ENCODE assay signal across 1 cellular context in genomic region chr18:31206787-31207381, GRCh38.
TF ChIP-seq lines count a peak whose summit lies in the region.

No MANE protein-coding gene starts in this region.

TF ChIP-seq in HepG2, 621 proteins besides CTCF, POLR2A, EP300 and RAD21 (continued from another document and continues in another):
- TF ChIP-seq HMGXB4 (CRISPR knock-in tag; IDR thresholded peaks at IDR 0.05; ENCODE audit: borderline replicate concordance in 1 of 2, low read depth in 1 of 2) (peak; percentile 24 to 31; a peak in 1 of 4 replicates), PRMT3 (CRISPR knock-in tag; IDR thresholded peaks at IDR 0.05; ENCODE audit: borderline replicate concordance, low read depth) (no peak), ZNF557 (CRISPR knock-in tag; IDR thresholded peaks at IDR 0.05) (no peak), CSRNP2 (CRISPR knock-in tag; conservative IDR thresholded peaks at IDR 0.05; ENCODE audit: low read depth) (no peak), MAFF (IDR thresholded peaks at IDR 0.05; ENCODE audit: low read depth, low read length) (no peak), ZNF496 (CRISPR knock-in tag; IDR thresholded peaks at IDR 0.05; ENCODE audit: insufficient replicate concordance) (no peak), NAIF1 (CRISPR knock-in tag; IDR thresholded peaks at IDR 0.05; ENCODE audit: borderline replicate concordance) (no peak), ESRRA (CRISPR knock-in tag; IDR thresholded peaks at IDR 0.05; ENCODE audit: low read depth) (no peak), ZNF570 (CRISPR knock-in tag; IDR thresholded peaks at IDR 0.05; ENCODE audit: borderline replicate concordance) (no peak), THYN1 (CRISPR knock-in tag; IDR thresholded peaks at IDR 0.05; ENCODE audit: borderline replicate concordance, low read depth) (no peak), ZBTB26 (CRISPR knock-in tag; IDR thresholded peaks at IDR 0.05; ENCODE audit: borderline replicate concordance) (peak; percentile 33; the same call in 1 of the 2 replicates), ATF6 (CRISPR knock-in tag; conservative IDR thresholded peaks at IDR 0.05) (no peak), MIER3 (CRISPR knock-in tag; IDR thresholded peaks at IDR 0.05; ENCODE audit: borderline replicate concordance) (no peak), ZNF639 (CRISPR knock-in tag; conservative IDR thresholded peaks at IDR 0.05) (no peak), ZSCAN22 (CRISPR knock-in tag; IDR thresholded peaks at IDR 0.05) (no peak), MLLT10 (CRISPR knock-in tag; IDR thresholded peaks at IDR 0.05) (no peak), RXRA (CRISPR knock-in tag; IDR thresholded peaks at IDR 0.05) (no peak), DR1 (CRISPR knock-in tag; IDR thresholded peaks at IDR 0.05) (no peak), BATF2 (CRISPR knock-in tag; IDR thresholded peaks at IDR 0.05) (no peak), STAT5B (CRISPR knock-in tag; IDR thresholded peaks at IDR 0.05) (no peak), HBP1 (CRISPR knock-in tag; IDR thresholded peaks at IDR 0.05; ENCODE audit: low read depth) (no peak), PHF21A (CRISPR knock-in tag; IDR thresholded peaks at IDR 0.05) (no peak), IRF1 (CRISPR knock-in tag; IDR thresholded peaks at IDR 0.05; ENCODE audit: low read depth) (no peak), ZNF879 (CRISPR knock-in tag; IDR thresholded peaks at IDR 0.05) (no peak), ELF3 (CRISPR knock-in tag; IDR thresholded peaks at IDR 0.05) (no peak), IKZF1 (IDR thresholded peaks at IDR 0.05) (no peak), CBFB (CRISPR knock-in tag; IDR thresholded peaks at IDR 0.05) (no peak), DMTF1 (CRISPR knock-in tag; IDR thresholded peaks at IDR 0.05) (no peak), KDM6A (CRISPR knock-in tag; IDR thresholded peaks at IDR 0.05; ENCODE audit: low read depth) (no peak), NONO (IDR thresholded peaks at IDR 0.05) (no peak), NONO (CRISPR knock-in tag; conservative IDR thresholded peaks at IDR 0.05) (no peak), ZNF205 (CRISPR knock-in tag; IDR thresholded peaks at IDR 0.05) (no peak), ZNF30 (CRISPR knock-in tag; IDR thresholded peaks at IDR 0.05) (no peak), DNMT3B (CRISPR knock-in tag; conservative IDR thresholded peaks at IDR 0.05) (no peak), THAP8 (CRISPR knock-in tag; IDR thresholded peaks at IDR 0.05; ENCODE audit: borderline replicate concordance) (no peak), BORCS8-MEF2B (CRISPR knock-in tag; IDR thresholded peaks at IDR 0.05) (no peak), TSC22D2 (CRISPR knock-in tag; IDR thresholded peaks at IDR 0.05; ENCODE audit: borderline replicate concordance) (no peak), AKNA (CRISPR knock-in tag; IDR thresholded peaks at IDR 0.05; ENCODE audit: borderline replicate concordance) (no peak), MAFK (conservative IDR thresholded peaks at IDR 0.05 in 1 of 2, IDR thresholded peaks at IDR 0.05 in 1 of 2; ENCODE audit: low read length in 2 of 2) (no peak), SKI (IDR thresholded peaks at IDR 0.05; ENCODE audit: partially characterized antibody) (no peak), ZNF83 (CRISPR knock-in tag; IDR thresholded peaks at IDR 0.05; ENCODE audit: borderline replicate concordance) (no peak), RBAK (CRISPR knock-in tag; IDR thresholded peaks at IDR 0.05) (no peak), ZNF160 (CRISPR knock-in tag; IDR thresholded peaks at IDR 0.05) (no peak)
